8 cellular contexts compared by ENCODE assay signal in genomic region chr10:32054087-32054486, GRCh38. TPM values are rescaled to one million over a fixed set of nuclear protein-coding genes. Genes with fewer than 3 reads are reported as not detected.
DNase-seq lines count a peak whose midpoint lies in the region; ATAC-seq, FAIRE-seq and TF ChIP-seq lines count a peak whose summit lies in the region.

No MANE protein-coding gene starts in this region.

- DNase-seq in activated naive CD4-positive, alpha-beta T cell treated with anti-CD3 and anti-CD28 coated beads, Interleukin-2, amount 10 ng/mL, durations not matched to agents 7 days and 5 days = no peak
- no peak for DNase-seq in activated naive CD4-positive, alpha-beta T cell treated with anti-CD3 and anti-CD28 coated beads, Interleukin-2, amount 50 U/mL, for 16 hours
- DNase-seq in PC-9 (no peak), endothelial cell of umbilical vein (ENCODE audit: low read depth, low spot score) (peak; percentile 77), nephron progenitor cell (no peak), OCI-M2 (lab: John Stamatoyannopoulos, UW; ENCODE audit: unreplicated experiment) (no peak)

- H3K36me3 ChIP-seq in PC-9 (ENCODE audit: low read depth) (no peaks in the 10 kb centered on the region), endothelial cell of umbilical vein (ENCODE audit: control insufficient read depth in 2 of 2, extremely low read depth in 1 of 2, insufficient read depth in 2 of 2, low read length in 2 of 2) (no peaks in the 10 kb centered on the region)

- H2AFZ ChIP-seq in PC-9 (no peak overlapping the region), endothelial cell of umbilical vein (ENCODE audit: low read depth, low read length) (no peak overlapping the region)

- H3K4me3 ChIP-seq in PC-9 = peak overlapping the region; percentile 91
- H3K4me3 ChIP-seq in endothelial cell of umbilical vein (replicated peaks in 1 of 3; ENCODE audit: insufficient read depth in 1 of 3, low read depth in 1 of 3, low read length in 3 of 3) = peak overlapping the region; percentile 80 to 98 (median 81)

- peak overlapping the region; percentile 98 for H3K4me2 ChIP-seq in PC-9
- H3K4me2 ChIP-seq in endothelial cell of umbilical vein (ENCODE audit: insufficient read depth, low read length) = peak overlapping the region; percentile 87

- ATAC-seq in HG02981 (IDR thresholded peaks at IDR 0.05; ENCODE audit: unreplicated experiment) (no peak), GM19463 (IDR thresholded peaks at IDR 0.05; ENCODE audit: unreplicated experiment) (no peak)

- H3K36me3 Mint-ChIP-seq in activated naive CD4-positive, alpha-beta T cell treated with anti-CD3 and anti-CD28 coated beads, Interleukin-2, amount 10 ng/mL, durations not matched to agents 7 days and 5 days = peaks cover 26% of the 10 kb centered on the region
- peaks cover 11% of the 10 kb centered on the region for H3K36me3 Mint-ChIP-seq in nephron progenitor cell (ENCODE audit: low read depth)

- peak overlapping the region; percentile 96 for H3K4me3 Mint-ChIP-seq in activated naive CD4-positive, alpha-beta T cell treated with anti-CD3 and anti-CD28 coated beads, Interleukin-2, amount 10 ng/mL, durations not matched to agents 7 days and 5 days
- peak overlapping the region; percentile 99 for H3K4me3 Mint-ChIP-seq in nephron progenitor cell

- dilution Hi-C loops in endothelial cell of umbilical vein (cut with MboI; ENCODE audit: extremely low pct_ligation_motif_present, low sequenced_read_pairs) = no loop called here

- peaks cover 65% of the 10 kb centered on the region for H3K4me1 Mint-ChIP-seq in activated naive CD4-positive, alpha-beta T cell treated with anti-CD3 and anti-CD28 coated beads, Interleukin-2, amount 10 ng/mL, durations not matched to agents 7 days and 5 days
- H3K4me1 Mint-ChIP-seq in nephron progenitor cell = peaks cover 81% of the 10 kb centered on the region

- H3K27me3 Mint-ChIP-seq in activated naive CD4-positive, alpha-beta T cell treated with anti-CD3 and anti-CD28 coated beads, Interleukin-2, amount 10 ng/mL, durations not matched to agents 7 days and 5 days = no peaks in the 10 kb centered on the region
- H3K27me3 Mint-ChIP-seq in nephron progenitor cell (ENCODE audit: low read depth, poor library complexity) = peaks cover 8% of the 10 kb centered on the region

- peaks cover 60% of the 10 kb centered on the region for H4K20me1 ChIP-seq in PC-9 (ENCODE audit: insufficient read depth)
- peaks cover 13% of the 10 kb centered on the region for H4K20me1 ChIP-seq in endothelial cell of umbilical vein (replicated peaks; ENCODE audit: control insufficient read depth, extremely low read depth, insufficient read depth, low read length)

- peak overlapping the region; percentile 88 for H3K9ac ChIP-seq in endothelial cell of umbilical vein (replicated peaks; ENCODE audit: extremely low read depth, insufficient read depth, low read length)

- no peaks in the 10 kb centered on the region for H3K9me2 ChIP-seq in PC-9 (ENCODE audit: insufficient read depth)

- peak; percentile 70 for FAIRE-seq in endothelial cell of umbilical vein (lab: Jason Lieb, UNC)

- H3K4me1 ChIP-seq in PC-9 (replicated peaks; ENCODE audit: insufficient read depth) (peaks cover 25% of the 10 kb centered on the region), endothelial cell of umbilical vein (ENCODE audit: control insufficient read depth, extremely low read depth, insufficient read depth, low read length) (peaks cover 47% of the 10 kb centered on the region)

- POLR2A ChIA-PET in PC-9 (lab: Charles Lee; ENCODE audit: unreplicated experiment) (interaction anchor here (0.6 kb wide), 2 partner anchors 20 to 92 kb away, joined by 3 to 5 read pairs; no protein-coding TSS in a partner anchor), endothelial cell of umbilical vein (lab: Charles Lee) (no interaction called here)

- BruUV-seq in PC-9 (replicated peaks; lab: Mats Ljungman, UMichigan) (no TSS peak), endothelial cell of umbilical vein (replicated peaks; lab: Mats Ljungman, UMichigan) (no TSS peak)

- peak overlapping the region; percentile 96 for H3K27ac Mint-ChIP-seq in activated naive CD4-positive, alpha-beta T cell treated with anti-CD3 and anti-CD28 coated beads, Interleukin-2, amount 10 ng/mL, durations not matched to agents 7 days and 5 days
- H3K27ac Mint-ChIP-seq in nephron progenitor cell = peak overlapping the region; percentile 99

- CTCF ChIA-PET in activated naive CD4-positive, alpha-beta T cell treated with anti-CD3 and anti-CD28 coated beads, Interleukin-2, amount 10 ng/mL, durations not matched to agents 7 days and 5 days (lab: Charles Lee) = interaction anchor here (1.5 kb wide), 1 partner anchor 156 kb away, joined by 4 read pairs; no protein-coding TSS in a partner anchor
- CTCF ChIA-PET in PC-9 (lab: Charles Lee) (no interaction called here), endothelial cell of umbilical vein (lab: Charles Lee) (interaction anchor here (1.0 to 1.1 kb wide), 2 partner anchors 152 to 157 kb away, joined by 3 read pairs; no protein-coding TSS in a partner anchor)

- intact Hi-C loops in PC-9 (cut with micrococcal nuclease; ENCODE audit: unreplicated experiment) (loop anchor here (2.0 to 10.0 kb wide), 4 partner anchors 101 to 321 kb away; partner anchors contain the start of gene EPC1), endothelial cell of umbilical vein (cut with micrococcal nuclease) (loop anchor here (1.0 to 5.0 kb wide), 3 partner anchors 95 to 293 kb away; partner anchors contain the start of gene EPC1)

- H3K27me3 ChIP-seq in PC-9 (ENCODE audit: insufficient read depth, low read depth) (no peaks in the 10 kb centered on the region), endothelial cell of umbilical vein (ENCODE audit: control insufficient read depth in 2 of 2, insufficient read depth in 2 of 2, low read length in 2 of 2) (no peaks in the 10 kb centered on the region)

- H3K9me3 Mint-ChIP-seq in activated naive CD4-positive, alpha-beta T cell treated with anti-CD3 and anti-CD28 coated beads, Interleukin-2, amount 10 ng/mL, durations not matched to agents 7 days and 5 days = no peaks in the 10 kb centered on the region
- H3K9me3 Mint-ChIP-seq in nephron progenitor cell = no peaks in the 10 kb centered on the region

- no peaks in the 10 kb centered on the region for H3K9me3 ChIP-seq in PC-9 (ENCODE audit: insufficient read depth, low read depth)
- no peaks in the 10 kb centered on the region for H3K9me3 ChIP-seq in endothelial cell of umbilical vein (replicated peaks; ENCODE audit: control insufficient read depth, insufficient read depth, low read length)

- H3K79me2 ChIP-seq in PC-9 (ENCODE audit: low read depth) (peaks cover 70% of the 10 kb centered on the region), endothelial cell of umbilical vein (ENCODE audit: control insufficient read depth, insufficient read depth, low read length) (peaks cover 72% of the 10 kb centered on the region)

- H3K27ac ChIP-seq in PC-9 (no peak overlapping the region), endothelial cell of umbilical vein (ENCODE audit: insufficient read depth, low read depth, low read length) (peak overlapping the region; percentile 79)

- H3F3A ChIP-seq in PC-9 (ENCODE audit: insufficient read depth, low read depth) = no peaks in the 10 kb centered on the region

- TF ChIP-seq CTCF in PC-9 (conservative IDR thresholded peaks at IDR 0.05) (no peak), endothelial cell of umbilical vein (IDR thresholded peaks at IDR 0.05; ENCODE audit: extremely low read depth in 1 of 2, insufficient read depth in 1 of 2, low read depth in 1 of 2, low read length in 2 of 2) (no peak), nephron progenitor cell (IDR thresholded peaks at IDR 0.05) (no peak)

- no peaks in the 10 kb centered on the region for H3K9me1 ChIP-seq in endothelial cell of umbilical vein (replicated peaks; ENCODE audit: control insufficient read depth, extremely low read depth, insufficient read depth, low read length)

- no peak for TF ChIP-seq POLR2A in endothelial cell of umbilical vein (IDR thresholded peaks at IDR 0.05; ENCODE audit: low read depth, low read length)

TF ChIP-seq in endothelial cell of umbilical vein, 7 proteins besides CTCF, POLR2A, EP300 and RAD21:
- TF ChIP-seq GATA2 (IDR thresholded peaks at IDR 0.05; ENCODE audit: insufficient read depth, insufficient read length, low read depth, low read length) (no peak), FOS (IDR thresholded peaks at IDR 0.05; ENCODE audit: borderline replicate concordance, insufficient read depth, low read length) (no peak), JUN (IDR thresholded peaks at IDR 0.05; ENCODE audit: borderline replicate concordance, insufficient read depth, insufficient read length, low read depth) (no peak), MAX (IDR thresholded peaks at IDR 0.05; ENCODE audit: insufficient read depth, insufficient read length) (no peak), POLR2AphosphoS5 (IDR thresholded peaks at IDR 0.05; ENCODE audit: insufficient read depth, low read depth, low read length) (no peak), MYC (IDR thresholded peaks at IDR 0.05; ENCODE audit: low read depth, low read length) (no peak), EZH2 (IDR thresholded peaks at IDR 0.05; ENCODE audit: borderline replicate concordance, low read depth, low read length, severe bottlenecking) (no peak)

RNA-seq across cellular contexts. Expression of gene KIF5B, which starts 2.1 kb away (rescaled TPM):
- total RNA-seq in PC-9 (2021) (64.9 and 76.9 TPM in 2 replicates), endothelial cell of umbilical vein (152 and 159 TPM in 2 replicates)
- 17.4 and 24.7 TPM in 2 replicates for polyA plus RNA-seq in endothelial cell of umbilical vein
- 39.3 and 42.0 TPM in 2 replicates for polyA plus RNA-seq in endothelial cell of umbilical vein (2011; cell fraction: cytosol; rRNA removed)
- 35.2 and 45.5 TPM in 2 replicates for polyA plus RNA-seq in endothelial cell of umbilical vein (2011; cell fraction: nucleus; rRNA removed)
- 106 and 121 TPM in 2 replicates for polyA plus RNA-seq in endothelial cell of umbilical vein (2012)
- 47.4 and 50.2 TPM in 2 replicates for polyA minus RNA-seq in endothelial cell of umbilical vein
- 39.3 TPM for polyA minus RNA-seq in endothelial cell of umbilical vein (2011; cell fraction: cytosol; rRNA and poly(A)+ RNA removed)
- 40.8 and 49.1 TPM in 2 replicates for polyA minus RNA-seq in endothelial cell of umbilical vein (2011; cell fraction: nucleus; rRNA and poly(A)+ RNA removed)
